Comparison of ENCODE assay signal across 8 cellular contexts in genomic region chr15:90660195-90660995, GRCh38. TPM values are rescaled to one million over a fixed set of nuclear protein-coding genes. Genes with fewer than 3 reads are reported as not detected.
DNase-seq lines count a peak whose midpoint lies in the region; ATAC-seq and TF ChIP-seq lines count a peak whose summit lies in the region.

No MANE protein-coding gene starts in this region.

- peak; percentile 53 for ATAC-seq in GM21360 (IDR thresholded peaks at IDR 0.05; ENCODE audit: unreplicated experiment)
- ATAC-seq in HG03575 (IDR thresholded peaks at IDR 0.05; ENCODE audit: extremely low read depth, insufficient number of reproducible peaks, low FRiP score, unreplicated experiment): peak; percentile 44

- in situ Hi-C loops in astrocyte of the cerebellum (cut with HindIII; ENCODE audit: low sequenced_read_pairs): loop anchor here (5.0 kb wide), 1 partner anchor 48 kb away; no protein-coding TSS in a partner anchor

- H3K27me3 ChIP-seq in kidney epithelial cell (ENCODE audit: control insufficient read depth, insufficient read depth, low read length): no peaks in the 10 kb centered on the region

- peaks cover 76% of the 10 kb centered on the region for H3K4me1 Mint-ChIP-seq in T-helper 2 cell treated with Interferon-gamma antibody and Interleukin-4, amounts not matched to agents 5 μg/mL and 100 μg/mL, for 36 hours (ENCODE audit: low read depth)

- H3K36me3 ChIP-seq in kidney epithelial cell (ENCODE audit: control insufficient read depth, insufficient read depth, low read length): no peaks in the 10 kb centered on the region

- H3K36me3 Mint-ChIP-seq in T-helper 2 cell treated with Interferon-gamma antibody and Interleukin-4, amounts not matched to agents 5 μg/mL and 100 μg/mL, for 36 hours (ENCODE audit: low read depth): peaks cover 21% of the 10 kb centered on the region

- H3K4me3 ChIP-seq in astrocyte of the cerebellum (ENCODE audit: low read depth, low read length) (no peak overlapping the region), kidney epithelial cell (ENCODE audit: low read depth, low read length) (peak overlapping the region; percentile 6)

- DNase-seq in CD1c-positive myeloid dendritic cell (ENCODE audit: extremely low spot score) (peak; percentile 95), astrocyte of the cerebellum (ENCODE audit: low read depth) (peak; percentile 73), kidney epithelial cell (ENCODE audit: low read depth) (peak; percentile 54), DMS153 treated with DMSO at 0.1 percent for 48 hours (lab: John Stamatoyannopoulos, UW; ENCODE audit: unreplicated experiment) (no peak)
- DNase-seq in T-helper 2 cell treated with Interferon-gamma antibody and Interleukin-4, amounts not matched to agents 5 μg/mL and 100 μg/mL, for 36 hours (ENCODE audit: low spot score): peak; percentile 84
- peak; percentile 53 for DNase-seq in stimulated activated CD8-positive, alpha-beta memory T cell treated with anti-CD3 and anti-CD28 coated beads, Interleukin-12 subunit alpha, Interleukin-12 subunit beta, amount 100 ng/mL, for 24 hours (ENCODE audit: extremely low read depth)

- TF ChIP-seq CTCF in astrocyte of the cerebellum (IDR thresholded peaks at IDR 0.05; ENCODE audit: low read depth, low read length, missing control alignments) (no peak), kidney epithelial cell (IDR thresholded peaks at IDR 0.05; ENCODE audit: insufficient read depth, low read length, poor library complexity, severe bottlenecking) (no peak)

- H3K27ac Mint-ChIP-seq in T-helper 2 cell treated with Interferon-gamma antibody and Interleukin-4, amounts not matched to agents 5 μg/mL and 100 μg/mL, for 36 hours: peak overlapping the region; percentile 82

- peaks cover 5% of the 10 kb centered on the region for H3K9me3 Mint-ChIP-seq in T-helper 2 cell treated with Interferon-gamma antibody and Interleukin-4, amounts not matched to agents 5 μg/mL and 100 μg/mL, for 36 hours

- peak overlapping the region; percentile 69 for H3K4me3 Mint-ChIP-seq in T-helper 2 cell treated with Interferon-gamma antibody and Interleukin-4, amounts not matched to agents 5 μg/mL and 100 μg/mL, for 36 hours

- H3K27me3 Mint-ChIP-seq in T-helper 2 cell treated with Interferon-gamma antibody and Interleukin-4, amounts not matched to agents 5 μg/mL and 100 μg/mL, for 36 hours (ENCODE audit: low read depth): peaks cover 2% of the 10 kb centered on the region

RNA-seq across cellular contexts. Expression of gene BLM, which starts 56.8 kb away (rescaled TPM):
- total RNA-seq in kidney epithelial cell: 5.0 and 5.6 TPM in 2 replicates
